29 cellular contexts compared by ENCODE assay signal in genomic region chr3:95334461-95334860, GRCh38.
"Had no signal": no experiment of that assay in that cellular context is flagged by ENCODE, and none has a peak within 500 bp of the region (broad histone marks: within the 10 kb centered on the region; RNA-seq: fewer than 3 reads in every experiment).

No MANE protein-coding gene starts in this region.

- H3K36me3 Mint-ChIP-seq: activated CD8-positive, alpha-beta memory T cell treated with anti-CD3 and anti-CD28 coated beads, Interleukin-2, amount 10 ng/mL, durations not matched to agents 7 days and 5 days; activated naive CD8-positive, alpha-beta T cell treated with anti-CD3 and anti-CD28 coated beads for 36 hours had no signal

- DNase-seq: activated CD4-positive, alpha-beta memory T cell treated with anti-CD3 and anti-CD28 coated beads, Interleukin-2, amount 10 ng/mL, durations not matched to agents 7 days and 5 days; activated CD4-positive, alpha-beta T cell treated with anti-CD3 and anti-CD28 coated beads for 1 hour; activated CD4-positive, alpha-beta T cell treated with anti-CD3 and anti-CD28 coated beads for 48 hours; activated CD4-positive, CD25-positive, alpha-beta regulatory T cell; activated CD8-positive, alpha-beta memory T cell treated with anti-CD3 and anti-CD28 coated beads for 24 hours; activated CD8-positive, alpha-beta memory T cell treated with anti-CD3 and anti-CD28 coated beads, Interleukin-2, amount 10 ng/mL, durations not matched to agents 7 days and 5 days; activated CD8-positive, alpha-beta memory T cell treated with anti-CD3 and anti-CD28 coated beads, Interleukin-2, amount 50 U/mL, for 48 hours; activated effector memory CD4-positive, alpha-beta T cell treated with Interleukin-2 at 50 U/mL for 16 hours; activated naive CD4-positive, alpha-beta T cell; activated naive CD4-positive, alpha-beta T cell treated with anti-CD3 and anti-CD28 coated beads, Interleukin-2, amount 50 U/mL, for 16 hours; activated naive CD8-positive, alpha-beta T cell treated with anti-CD3 and anti-CD28 coated beads for 36 hours; activated T-cell treated with anti-CD3 and anti-CD28 coated beads, Interleukin-2, amount 50 U/mL, for 48 hours; amniotic stem cell; aorta; MM.1S; NCI-H1092; NCI-H1417 treated with DMSO at 0.1 percent for 48 hours; NCI-H187 treated with DMSO at 0.1 percent for 48 hours; NCI-H2081; NCI-H2227 treated with DMSO at 0.1 percent for 48 hours; NCI-H524 treated with DMSO at 0.1 percent for 48 hours; SHP77; T1000; WERI-Rb-1 had no signal

- H3K4me1 ChIP-seq: SJCRH30 had no signal

- H3K27ac Mint-ChIP-seq: activated CD4-positive, alpha-beta memory T cell treated with anti-CD3 and anti-CD28 coated beads, Interleukin-2, amount 10 ng/mL, durations not matched to agents 7 days and 5 days; activated CD8-positive, alpha-beta memory T cell treated with anti-CD3 and anti-CD28 coated beads, Interleukin-2, amount 10 ng/mL, durations not matched to agents 7 days and 5 days; activated naive CD8-positive, alpha-beta T cell treated with anti-CD3 and anti-CD28 coated beads for 36 hours had no signal

- ATAC-seq: activated CD8-positive, alpha-beta memory T cell treated with anti-CD3 and anti-CD28 coated beads, Interleukin-2, amount 10 ng/mL, durations not matched to agents 7 days and 5 days; Panc1 had no signal

- H3K9me3 Mint-ChIP-seq: activated naive CD8-positive, alpha-beta T cell treated with anti-CD3 and anti-CD28 coated beads for 36 hours had no signal

- H3K4me3 ChIP-seq: cardiac muscle cell, SJCRH30, SK-N-MC had no signal

- H3K4me1 Mint-ChIP-seq: activated CD4-positive, alpha-beta memory T cell treated with anti-CD3 and anti-CD28 coated beads, Interleukin-2, amount 10 ng/mL, durations not matched to agents 7 days and 5 days; activated CD8-positive, alpha-beta memory T cell treated with anti-CD3 and anti-CD28 coated beads, Interleukin-2, amount 10 ng/mL, durations not matched to agents 7 days and 5 days; activated naive CD8-positive, alpha-beta T cell treated with anti-CD3 and anti-CD28 coated beads for 36 hours; central memory CD8-positive, alpha-beta T cell had no signal

- H3K36me3 ChIP-seq: cardiac muscle cell, SJCRH30, WERI-Rb-1 had no signal

- H3K27me3 Mint-ChIP-seq: activated CD4-positive, alpha-beta memory T cell treated with anti-CD3 and anti-CD28 coated beads, Interleukin-2, amount 10 ng/mL, durations not matched to agents 7 days and 5 days; activated CD8-positive, alpha-beta memory T cell treated with anti-CD3 and anti-CD28 coated beads, Interleukin-2, amount 10 ng/mL, durations not matched to agents 7 days and 5 days; activated naive CD8-positive, alpha-beta T cell treated with anti-CD3 and anti-CD28 coated beads for 36 hours; central memory CD8-positive, alpha-beta T cell had no signal

- H3K27ac ChIP-seq: cardiac muscle cell, SJCRH30, SK-N-MC, WERI-Rb-1 had no signal

- H3K27me3 ChIP-seq: cardiac muscle cell, SJCRH30 had no signal

- H3K4me3 Mint-ChIP-seq: activated CD4-positive, alpha-beta memory T cell treated with anti-CD3 and anti-CD28 coated beads, Interleukin-2, amount 10 ng/mL, durations not matched to agents 7 days and 5 days; activated CD8-positive, alpha-beta memory T cell treated with anti-CD3 and anti-CD28 coated beads, Interleukin-2, amount 10 ng/mL, durations not matched to agents 7 days and 5 days; activated naive CD8-positive, alpha-beta T cell treated with anti-CD3 and anti-CD28 coated beads for 36 hours; central memory CD8-positive, alpha-beta T cell had no signal
